In the genomic region with DNA sequence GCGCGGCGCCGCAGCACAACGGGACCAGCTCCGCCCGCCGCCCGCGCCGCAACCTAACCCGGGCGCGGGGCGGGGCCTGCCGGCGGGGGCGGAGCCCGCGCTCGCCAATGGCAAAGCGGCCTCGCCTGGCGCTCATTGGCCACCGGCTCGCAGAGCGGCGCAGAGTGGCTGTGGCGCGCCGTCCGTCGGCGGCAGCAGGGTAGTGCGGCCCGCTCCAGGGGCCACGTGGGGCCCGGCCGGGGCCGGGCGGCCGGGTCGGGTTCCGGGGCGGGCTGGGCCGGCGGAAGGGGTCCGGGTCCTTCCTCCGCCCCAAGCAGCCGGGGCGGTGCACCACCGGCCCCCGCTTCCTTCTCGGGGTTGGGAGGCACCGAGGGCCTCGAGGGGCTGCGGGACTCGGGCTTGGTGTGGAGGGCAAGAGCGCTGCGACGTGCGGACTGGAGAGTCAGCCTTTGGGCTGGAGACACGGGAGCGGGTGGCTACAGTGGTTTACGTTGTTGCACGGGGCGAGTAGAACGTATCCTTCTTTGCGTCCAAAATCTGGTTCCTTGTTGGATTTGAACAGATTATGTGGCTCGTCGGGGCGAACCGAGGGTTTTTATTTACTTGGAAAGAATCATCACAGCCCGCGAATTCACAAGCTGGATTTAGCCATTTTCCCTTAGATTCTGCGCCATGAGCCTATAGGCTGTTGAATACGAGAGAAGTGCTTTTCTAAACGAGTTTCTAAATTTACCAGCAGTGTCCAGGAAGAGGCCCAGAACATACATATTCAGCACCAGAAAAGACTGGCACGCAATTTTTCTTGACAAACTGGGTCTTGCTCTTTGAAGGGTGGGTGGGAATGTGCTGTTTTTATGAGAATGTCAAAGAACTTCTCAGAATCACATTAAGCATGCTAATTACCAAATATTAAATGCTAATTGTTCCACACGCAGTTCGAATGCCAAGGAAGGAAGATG, we compare ENCODE assay signal across 1 cellular context.
A peak's percentile ranks its signal among the peaks of the same experiment; 100 is the strongest.
TF ChIP-seq lines count a peak whose summit lies in the region.

SRM (minus strand) TSS at position 29 of the 959 bp plus-strand sequence. CDS start 75 bp downstream, outside the sequence.

TF ChIP-seq in K562, 482 proteins besides CTCF, POLR2A, EP300 and RAD21 (continued from another document and continues in another):
- peak; percentile 36; the same call in 1 of the 2 replicates for TF ChIP-seq SOX6 (IDR thresholded peaks at IDR 0.05)
- no peak for TF ChIP-seq NCOA4 (IDR thresholded peaks at IDR 0.05; ENCODE audit: partially characterized antibody)
- no peak for TF ChIP-seq ZNF609 (CRISPR knock-in tag; IDR thresholded peaks at IDR 0.05; ENCODE audit: borderline replicate concordance)
- peak; percentile 89 for TF ChIP-seq CCNT2 (IDR thresholded peaks at IDR 0.05; ENCODE audit: borderline replicate concordance, extremely low read depth, insufficient read length, low read depth, low read length)
- 0 out of 2 replicates have a peak, but pooled peaks have one; percentile 7 for TF ChIP-seq CAMTA2 (CRISPR knock-in tag; conservative IDR thresholded peaks at IDR 0.05)
- no peak for TF ChIP-seq ZBTB49 (CRISPR knock-in tag; IDR thresholded peaks at IDR 0.05; ENCODE audit: borderline replicate concordance)
- TF ChIP-seq HDAC3 (IDR thresholded peaks at IDR 0.05; ENCODE audit: borderline replicate concordance, partially characterized antibody) = no peak
- no peak for TF ChIP-seq BRF2 (IDR thresholded peaks at IDR 0.05; ENCODE audit: borderline replicate concordance, insufficient read depth, insufficient read length)
- TF ChIP-seq, protein P1, sequence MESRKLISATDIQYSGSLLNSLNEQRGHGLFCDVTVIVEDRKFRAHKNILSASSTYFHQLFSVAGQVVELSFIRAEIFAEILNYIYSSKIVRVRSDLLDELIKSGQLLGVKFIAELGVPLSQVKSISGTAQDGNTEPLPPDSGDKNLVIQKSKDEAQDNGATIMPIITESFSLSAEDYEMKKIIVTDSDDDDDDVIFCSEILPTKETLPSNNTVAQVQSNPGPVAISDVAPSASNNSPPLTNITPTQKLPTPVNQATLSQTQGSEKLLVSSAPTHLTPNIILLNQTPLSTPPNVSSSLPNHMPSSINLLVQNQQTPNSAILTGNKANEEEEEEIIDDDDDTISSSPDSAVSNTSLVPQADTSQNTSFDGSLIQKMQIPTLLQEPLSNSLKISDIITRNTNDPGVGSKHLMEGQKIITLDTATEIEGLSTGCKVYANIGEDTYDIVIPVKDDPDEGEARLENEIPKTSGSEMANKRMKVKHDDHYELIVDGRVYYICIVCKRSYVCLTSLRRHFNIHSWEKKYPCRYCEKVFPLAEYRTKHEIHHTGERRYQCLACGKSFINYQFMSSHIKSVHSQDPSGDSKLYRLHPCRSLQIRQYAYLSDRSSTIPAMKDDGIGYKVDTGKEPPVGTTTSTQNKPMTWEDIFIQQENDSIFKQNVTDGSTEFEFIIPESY (CRISPR knock-in tag; IDR thresholded peaks at IDR 0.05) = peak; percentile 22; the same call in 1 of the 2 replicates
- peak; percentile 58 for TF ChIP-seq ZNF592 (IDR thresholded peaks at IDR 0.05)
- TF ChIP-seq COPS2 (conservative IDR thresholded peaks at IDR 0.05) = no peak
- 0 out of 2 replicates have a peak, but pooled peaks have one; percentile 59 for TF ChIP-seq POLR2AphosphoS5 (IDR thresholded peaks at IDR 0.05; ENCODE audit: control insufficient read depth, insufficient read depth, low read depth, low read length)
- TF ChIP-seq KAT2B (IDR thresholded peaks at IDR 0.05; ENCODE audit: low read depth, low read length) = no peak
- TF ChIP-seq ZFX (CRISPR knock-in tag; IDR thresholded peaks at IDR 0.05) = peak; percentile 63
- TF ChIP-seq MEIS2 (IDR thresholded peaks at IDR 0.05; ENCODE audit: partially characterized antibody) = no peak
- no peak; the same call in 1 of the 2 replicates for TF ChIP-seq ZSCAN29 (IDR thresholded peaks at IDR 0.05)
- peak; percentile 55 for TF ChIP-seq CREM (IDR thresholded peaks at IDR 0.05; ENCODE audit: low read depth)
- no peak for TF ChIP-seq IFI16 (CRISPR knock-in tag; IDR thresholded peaks at IDR 0.05)
- TF ChIP-seq EWSR1 (IDR thresholded peaks at IDR 0.05; ENCODE audit: borderline replicate concordance, low read depth, partially characterized antibody) = no peak
- TF ChIP-seq ZC3H8 (IDR thresholded peaks at IDR 0.05) = 0 out of 2 replicates have a peak, but pooled peaks have one; percentile 35
- no peak for TF ChIP-seq CTCFL (IDR thresholded peaks at IDR 0.05; ENCODE audit: borderline replicate concordance, insufficient read depth, low read depth, low read length, poor library complexity, severe bottlenecking)
- no peak for TF ChIP-seq FOXM1 (IDR thresholded peaks at IDR 0.05; ENCODE audit: low read depth)
- TF ChIP-seq FOXM1 (CRISPR knock-in tag; IDR thresholded peaks at IDR 0.05; ENCODE audit: low read depth) = 0 out of 2 replicates have a peak, but pooled peaks have one; percentile 4
- TF ChIP-seq POLR2AphosphoS2 (IDR thresholded peaks at IDR 0.05; ENCODE audit: low read length) = no peak
- no peak for TF ChIP-seq ETV6 (IDR thresholded peaks at IDR 0.05; ENCODE audit: borderline replicate concordance in 1 of 2, low read depth in 2 of 2, low read length in 1 of 2)
- TF ChIP-seq ETV6 (CRISPR knock-in tag; IDR thresholded peaks at IDR 0.05; ENCODE audit: borderline replicate concordance) = no peak
- TF ChIP-seq, protein P2, sequence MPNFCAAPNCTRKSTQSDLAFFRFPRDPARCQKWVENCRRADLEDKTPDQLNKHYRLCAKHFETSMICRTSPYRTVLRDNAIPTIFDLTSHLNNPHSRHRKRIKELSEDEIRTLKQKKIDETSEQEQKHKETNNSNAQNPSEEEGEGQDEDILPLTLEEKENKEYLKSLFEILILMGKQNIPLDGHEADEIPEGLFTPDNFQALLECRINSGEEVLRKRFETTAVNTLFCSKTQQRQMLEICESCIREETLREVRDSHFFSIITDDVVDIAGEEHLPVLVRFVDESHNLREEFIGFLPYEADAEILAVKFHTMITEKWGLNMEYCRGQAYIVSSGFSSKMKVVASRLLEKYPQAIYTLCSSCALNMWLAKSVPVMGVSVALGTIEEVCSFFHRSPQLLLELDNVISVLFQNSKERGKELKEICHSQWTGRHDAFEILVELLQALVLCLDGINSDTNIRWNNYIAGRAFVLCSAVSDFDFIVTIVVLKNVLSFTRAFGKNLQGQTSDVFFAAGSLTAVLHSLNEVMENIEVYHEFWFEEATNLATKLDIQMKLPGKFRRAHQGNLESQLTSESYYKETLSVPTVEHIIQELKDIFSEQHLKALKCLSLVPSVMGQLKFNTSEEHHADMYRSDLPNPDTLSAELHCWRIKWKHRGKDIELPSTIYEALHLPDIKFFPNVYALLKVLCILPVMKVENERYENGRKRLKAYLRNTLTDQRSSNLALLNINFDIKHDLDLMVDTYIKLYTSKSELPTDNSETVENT (CRISPR knock-in tag; IDR thresholded peaks at IDR 0.05) = peak; percentile 81; the same call in 1 of the 2 replicates
- TF ChIP-seq FOXP1 (CRISPR knock-in tag; IDR thresholded peaks at IDR 0.05) = no peak; the same call in 1 of the 2 replicates
